Comparison of ENCODE assay signal across 9 cellular contexts in genomic region chr17:75589919-75590303, GRCh38. TPM values are rescaled to one million over a fixed set of nuclear protein-coding genes. Genes with fewer than 3 reads are reported as not detected.
A peak's percentile ranks its signal among the peaks of the same experiment; 100 is the strongest.
DNase-seq lines count a peak whose midpoint lies in the region; ATAC-seq and TF ChIP-seq lines count a peak whose summit lies in the region.
"Had no signal": no experiment of that assay in that cellular context is flagged by ENCODE, and none has a peak within 500 bp of the region (broad histone marks: within the 10 kb centered on the region; RNA-seq: fewer than 3 reads in every experiment).

No MANE protein-coding gene starts in this region.

- H3K4me3 ChIP-seq in vagina: peak overlapping the region; percentile 58 to 71

- ATAC-seq in Right ventricle myocardium superior (ENCODE audit: poor library complexity) (peak; percentile 0), Right ventricle myocardium inferior (no peak), memory B cell (ENCODE audit: low read depth) (no peak), HG02970 (IDR thresholded peaks at IDR 0.05; ENCODE audit: low FRiP score, unreplicated experiment) (no peak)

- H3K27me3 ChIP-seq in vagina: no peaks in the 10 kb centered on the region

- H3K36me3 Mint-ChIP-seq in brain (no peaks in the 10 kb centered on the region), memory B cell (no peaks in the 10 kb centered on the region)

- peaks cover 33% of the 10 kb centered on the region for H3K4me1 ChIP-seq in vagina

- H3K4me3 Mint-ChIP-seq in brain (peak overlapping the region; percentile 24 to 61 (median 43)), memory B cell (peak overlapping the region; percentile 29)

- H3K4me1 Mint-ChIP-seq in brain (peaks cover 10% of the 10 kb centered on the region), memory B cell (peaks cover 10% of the 10 kb centered on the region)

- no peak for DNase-seq in Right ventricle myocardium superior
- no peak for DNase-seq in Right ventricle myocardium inferior (ENCODE audit: missing footprints)
- DNase-seq in memory B cell (ENCODE audit: low spot score in 2 of 2): no peak
- no peak for DNase-seq in vagina (ENCODE audit: extremely low spot score in 2 of 2)
- DNase-seq in middle frontal gyrus (ENCODE audit: extremely low spot score, low spot score): no peak
- no peak for DNase-seq in NK-92 (lab: John Stamatoyannopoulos, UW; ENCODE audit: unreplicated experiment)
- DNase-seq: stimulated activated CD4-positive, alpha-beta T cell treated with anti-CD3 and anti-CD28 coated beads, Interleukin-4, amount 100 ng/mL, for 1 hour had no signal

- no peak overlapping the region for H3K27ac Mint-ChIP-seq in brain
- H3K27ac Mint-ChIP-seq in memory B cell: no peak overlapping the region

- peaks cover 0 to 5% (median 0%) of the 10 kb centered on the region in 5 experiments for H3K9me3 Mint-ChIP-seq in brain
- H3K9me3 Mint-ChIP-seq in memory B cell: no peaks in the 10 kb centered on the region

- intact Hi-C loops in Right ventricle myocardium superior (cut with DNase I): loop anchor here (5.0 to 10.0 kb wide), 2 partner anchors 68 to 165 kb away; no protein-coding TSS in a partner anchor
- intact Hi-C loops in Right ventricle myocardium inferior (cut with DNase I): loop anchor here (5.0 kb wide), 2 partner anchors 73 to 163 kb away; partner anchors contain the start of genes CASKIN2 and TSEN54
- intact Hi-C loops in vagina (cut with DNase I): loop anchor here (5.0 kb wide), 2 partner anchors 68 to 163 kb away; no protein-coding TSS in a partner anchor

- H3K9me3 ChIP-seq in vagina: no peaks in the 10 kb centered on the region

- H3K27ac ChIP-seq in vagina: peak overlapping the region; percentile 91

- no peaks in the 10 kb centered on the region for H3K36me3 ChIP-seq in vagina

- TF ChIP-seq CTCF in brain (conservative IDR thresholded peaks at IDR 0.05) (no peak), vagina (IDR thresholded peaks at IDR 0.05) (no peak)

- H3K27me3 Mint-ChIP-seq in brain: peaks cover 38% of the 10 kb centered on the region
- no peaks in the 10 kb centered on the region for H3K27me3 Mint-ChIP-seq in memory B cell

- TF ChIP-seq POLR2A in vagina (IDR thresholded peaks at IDR 0.05): no peak

RNA-seq across cellular contexts. Expression of gene MYO15B, which starts 2.3 kb away (rescaled TPM):
- total RNA-seq in Right ventricle myocardium superior (37.1 TPM), Right ventricle myocardium inferior (43.7 TPM), vagina (160 TPM)
- 9.1 TPM for polyA plus RNA-seq in brain (ENCODE audit: insufficient read depth, low read depth, low replicate concordance)

RNA-seq across cellular contexts. Expression of gene SMIM5, which starts 43.3 kb away (rescaled TPM):
- total RNA-seq in Right ventricle myocardium superior (12.5 TPM), Right ventricle myocardium inferior (11.4 TPM), vagina (2.2 TPM)
- polyA plus RNA-seq in brain (ENCODE audit: insufficient read depth, low read depth, low replicate concordance): 2.2 TPM
